In genomic region chr11:4453118-4453517, GRCh38 we compare ENCODE assay signal across 1 cellular context.
TF ChIP-seq lines count a peak whose summit lies in the region.

No MANE protein-coding gene starts in this region.

TF ChIP-seq in K562, 482 proteins besides CTCF, POLR2A, EP300 and RAD21:
- peak; percentile 78 to 79 for TF ChIP-seq NRF1 (conservative IDR thresholded peaks at IDR 0.05 in 1 of 2, IDR thresholded peaks at IDR 0.05 in 1 of 2)
- no peak for TF ChIP-seq HNRNPLL (IDR thresholded peaks at IDR 0.05; ENCODE audit: low read depth, low read length, poor library complexity, severe bottlenecking)
